ENCODE assay signal across 28 cellular contexts in genomic region chr10:60842694-60843093, GRCh38.
"Had no signal": no experiment of that assay in that cellular context is flagged by ENCODE, and none has a peak within 500 bp of the region (broad histone marks: within the 10 kb centered on the region; RNA-seq: fewer than 3 reads in every experiment).

No MANE protein-coding gene starts in this region.

- H3K36me3 ChIP-seq: neural progenitor cell, ovary, spleen, suprapubic skin, tibial artery, transverse colon, upper lobe of right lung, uterus had no signal

- DNase-seq: natural killer cell; occipital lobe; ovary; posterior cingulate gyrus; psoas muscle; right cardiac atrium; spleen; stimulated activated CD4-positive, alpha-beta T cell treated with anti-CD3 and anti-CD28 coated beads, Interleukin-12 subunit alpha, Interleukin-12 subunit beta, amount 100 ng/mL, for 4 hours; stimulated activated CD4-positive, alpha-beta T cell treated with anti-CD3 and anti-CD28 coated beads, Interleukin-1b, Interleukin-23, amount 100 ng/mL, for 48 hours; stimulated activated CD4-positive, alpha-beta T cell treated with anti-CD3 and anti-CD28 coated beads, Interleukin-4, amount 100 ng/mL, for 1 hour; stimulated activated CD4-positive, alpha-beta T cell treated with anti-CD3 and anti-CD28 coated beads, Interleukin-4, amount 100 ng/mL, for 4 hours; stimulated activated CD8-positive, alpha-beta memory T cell treated with anti-CD3 and anti-CD28 coated beads, Interleukin-4, amount 100 ng/mL, for 48 hours; stimulated activated naive CD4-positive, alpha-beta T cell; stimulated activated naive CD8-positive, alpha-beta T cell treated with anti-CD3 and anti-CD28 coated beads, Interleukin-15, amount 100 ng/mL, for 72 hours; stimulated activated naive CD8-positive, alpha-beta T cell treated with anti-CD3 and anti-CD28 coated beads, Interleukin-15, Interleukin-2, amounts not matched to agents 100 U/mL and 50 U/mL, for 24 hours; substantia nigra; testis; tibial artery; transverse colon; upper lobe of right lung; uterus had no signal

- H3K9me3 ChIP-seq: ovary, psoas muscle, spleen, suprapubic skin, testis, tibial artery, transverse colon, upper lobe of right lung, uterus had no signal

- H3K27ac ChIP-seq: neural progenitor cell, ovary, parathyroid adenoma, psoas muscle, skin epidermis, spleen, suprapubic skin, testis, tibial artery, transverse colon, upper lobe of right lung, uterus had no signal

- H3K79me2 ChIP-seq: parathyroid adenoma had no signal

- H3K9ac ChIP-seq: neural progenitor cell, parathyroid adenoma had no signal

- H2AFZ ChIP-seq: neural progenitor cell, parathyroid adenoma had no signal

- H3K4me1 ChIP-seq: neural progenitor cell, parathyroid adenoma, spleen, suprapubic skin, transverse colon, uterus had no signal

- H3K4me3 ChIP-seq: neural progenitor cell, ovary, psoas muscle, skin epidermis, smooth muscle cell, spleen, suprapubic skin, testis, tibial artery, transverse colon, upper lobe of right lung, uterus had no signal

- H3K27me3 ChIP-seq: neural progenitor cell, ovary, spleen, suprapubic skin, testis, tibial artery, transverse colon, upper lobe of right lung, uterus had no signal

- H3K4me2 ChIP-seq: neural progenitor cell, smooth muscle cell had no signal

- ATAC-seq: natural killer cell; psoas muscle; right cardiac atrium; sciatic nerve; stimulated activated memory B cell treated with anti-CD40 and anti-IgM and Interleukin-4, amounts not matched to agents 10 μg/mL and 1 μg/mL and 100 μg/mL, for 72 hours; stimulated activated naive CD8-positive, alpha-beta T cell treated with anti-CD3 and anti-CD28 coated beads, Interleukin-15, amount 100 ng/mL, for 72 hours; stimulated activated naive CD8-positive, alpha-beta T cell treated with anti-CD3 and anti-CD28 coated beads, Interleukin-15, Interleukin-2, amounts not matched to agents 100 U/mL and 50 U/mL, for 24 hours; upper lobe of right lung had no signal
